Comparison of ENCODE assay signal across 8 cellular contexts in genomic region chr11:128483211-128483788, GRCh38.
A peak's percentile ranks its signal among the peaks of the same experiment; 100 is the strongest.
DNase-seq lines count a peak whose midpoint lies in the region; ATAC-seq, FAIRE-seq and TF ChIP-seq lines count a peak whose summit lies in the region.

No MANE protein-coding gene starts in this region.

- H3K4me3 Mint-ChIP-seq in activated naive CD8-positive, alpha-beta T cell, result peak overlapping the region; percentile 82
- H3K4me3 Mint-ChIP-seq in stimulated activated naive CD8-positive, alpha-beta T cell treated with anti-CD3 and anti-CD28 coated beads, Interleukin-15, Interleukin-2, amounts not matched to agents 100 ng/mL and 50 ng/mL, for 24 hours, result peak overlapping the region; percentile 82
- H3K4me3 Mint-ChIP-seq in endodermal cell, result no peak overlapping the region

- H3K9ac ChIP-seq in endodermal cell (ENCODE audit: extremely low read depth, low read length, poor library complexity, severe bottlenecking) (no peak overlapping the region), kidney (ENCODE audit: low read length in 2 of 2) (no peak overlapping the region)

- H3K27me3 ChIP-seq in heart right ventricle, result no peaks in the 10 kb centered on the region
- H3K27me3 ChIP-seq in endodermal cell (ENCODE audit: control insufficient read depth, insufficient read depth, low read length, poor library complexity, severe bottlenecking), result no peaks in the 10 kb centered on the region

- 50 to 67% methylated on average over 7 of the region's 7 CpGs for WGBS in heart right ventricle, 2 donors
- WGBS in endodermal cell (ENCODE audit: insufficient coverage in 1 of 2, insufficient read length in 1 of 2), 2 experiments, result 95 to 100% methylated on average over 5 to 7 of the region's 7 CpGs

- TF ChIP-seq CTCF in heart right ventricle (IDR thresholded peaks at IDR 0.05) (no peak), endodermal cell (conservative IDR thresholded peaks at IDR 0.05) (no peak), kidney (IDR thresholded peaks at IDR 0.05; ENCODE audit: borderline replicate concordance, extremely low read depth, insufficient read depth) (no peak)

- H3K9me3 ChIP-seq in heart right ventricle, result no peaks in the 10 kb centered on the region
- no peaks in the 10 kb centered on the region for H3K9me3 ChIP-seq in endodermal cell (ENCODE audit: control insufficient read depth, low read length)
- no peaks in the 10 kb centered on the region for H3K9me3 ChIP-seq in kidney (ENCODE audit: control insufficient read depth in 1 of 2, low read length in 2 of 2)

- peaks cover 11 to 98% (median 85%) of the 10 kb centered on the region in 9 donors for H3K4me1 ChIP-seq in heart right ventricle
- no peaks in the 10 kb centered on the region for H3K4me1 ChIP-seq in endodermal cell (ENCODE audit: control insufficient read depth, insufficient read depth, low read length)
- peaks cover 21 to 31% of the 10 kb centered on the region in 2 donors for H3K4me1 ChIP-seq in kidney (ENCODE audit: control insufficient read depth in 1 of 2, insufficient read depth in 1 of 2, low read depth in 1 of 2, low read length in 2 of 2)

- no peaks in the 10 kb centered on the region for H3K9me3 Mint-ChIP-seq in activated naive CD8-positive, alpha-beta T cell (ENCODE audit: low read depth)
- H3K9me3 Mint-ChIP-seq in stimulated activated naive CD8-positive, alpha-beta T cell treated with anti-CD3 and anti-CD28 coated beads, Interleukin-15, Interleukin-2, amounts not matched to agents 100 ng/mL and 50 ng/mL, for 24 hours, result no peaks in the 10 kb centered on the region
- no peaks in the 10 kb centered on the region for H3K9me3 Mint-ChIP-seq in endodermal cell

- peaks cover 96% of the 10 kb centered on the region for H3K4me1 Mint-ChIP-seq in activated naive CD8-positive, alpha-beta T cell (ENCODE audit: low read depth)
- H3K4me1 Mint-ChIP-seq in stimulated activated naive CD8-positive, alpha-beta T cell treated with anti-CD3 and anti-CD28 coated beads, Interleukin-15, Interleukin-2, amounts not matched to agents 100 ng/mL and 50 ng/mL, for 24 hours (ENCODE audit: low read depth), result peaks cover 99% of the 10 kb centered on the region
- H3K4me1 Mint-ChIP-seq in endodermal cell, result no peaks in the 10 kb centered on the region

- H3K27me3 Mint-ChIP-seq in activated naive CD8-positive, alpha-beta T cell, result no peaks in the 10 kb centered on the region
- no peaks in the 10 kb centered on the region for H3K27me3 Mint-ChIP-seq in stimulated activated naive CD8-positive, alpha-beta T cell treated with anti-CD3 and anti-CD28 coated beads, Interleukin-15, Interleukin-2, amounts not matched to agents 100 ng/mL and 50 ng/mL, for 24 hours
- H3K27me3 Mint-ChIP-seq in endodermal cell (ENCODE audit: insufficient read depth), result no peaks in the 10 kb centered on the region

- peaks cover 67% of the 10 kb centered on the region for H3K36me3 Mint-ChIP-seq in activated naive CD8-positive, alpha-beta T cell
- peaks cover 97% of the 10 kb centered on the region for H3K36me3 Mint-ChIP-seq in stimulated activated naive CD8-positive, alpha-beta T cell treated with anti-CD3 and anti-CD28 coated beads, Interleukin-15, Interleukin-2, amounts not matched to agents 100 ng/mL and 50 ng/mL, for 24 hours (ENCODE audit: low read depth)
- H3K36me3 Mint-ChIP-seq in endodermal cell (ENCODE audit: low read depth), result peaks cover 49% of the 10 kb centered on the region

- FAIRE-seq in urothelium cell line (lab: Jason Lieb, UNC) (no peak), kidney (lab: Jason Lieb, UNC) (no peak)

- DNase-seq in heart right ventricle (no peak), left cardiac atrium (no peak), endodermal cell (no peak), urothelium cell line (ENCODE audit: low spot score) (no peak), kidney (no peak)

- intact Hi-C loops in heart right ventricle (cut with DNase I) (loop anchor here in 3 of 10 donors (5.0 kb wide), 3 partner anchors 34 to 149 kb away; no protein-coding TSS in a partner anchor), left cardiac atrium (cut with DNase I) (no loop called here), kidney (cut with DNase I) (no loop called here)

- H3K27ac Mint-ChIP-seq in activated naive CD8-positive, alpha-beta T cell, result peak overlapping the region; percentile 100
- peak overlapping the region; percentile 97 for H3K27ac Mint-ChIP-seq in stimulated activated naive CD8-positive, alpha-beta T cell treated with anti-CD3 and anti-CD28 coated beads, Interleukin-15, Interleukin-2, amounts not matched to agents 100 ng/mL and 50 ng/mL, for 24 hours
- H3K27ac Mint-ChIP-seq in endodermal cell, result no peak overlapping the region

- ATAC-seq in heart right ventricle, result peak in 2 of 8 donors; percentile 3 to 26
- ATAC-seq in left cardiac atrium, result no peak
- ATAC-seq in HG03135 (IDR thresholded peaks at IDR 0.05; ENCODE audit: unreplicated experiment), result peak; percentile 57

- H3K27ac ChIP-seq in heart right ventricle (peak overlapping the region in 8 of 10 donors; percentile 59 to 79 (median 72)), endodermal cell (ENCODE audit: low read depth, low read length) (no peak overlapping the region), kidney (ENCODE audit: low read depth in 2 of 2, low read length in 2 of 2) (no peak overlapping the region)

- H3K36me3 ChIP-seq in heart right ventricle (peaks cover 0 to 98% (median 39%) of the 10 kb centered on the region in 9 donors), endodermal cell (ENCODE audit: control insufficient read depth, insufficient read depth, low read length) (peaks cover 74% of the 10 kb centered on the region), kidney (ENCODE audit: control insufficient read depth in 1 of 2, insufficient read depth in 2 of 2, low read length in 2 of 2) (peaks cover 0 to 43% of the 10 kb centered on the region in 2 donors)

- peak overlapping the region in 1 of 10 donors; percentile 4 for H3K4me3 ChIP-seq in heart right ventricle
- no peak overlapping the region for H3K4me3 ChIP-seq in endodermal cell (ENCODE audit: low read length)
- no peak overlapping the region for H3K4me3 ChIP-seq in kidney (ENCODE audit: low read length in 2 of 2)

Comparison
In these comparisons a context has a peak if more than half of its experiments do, and no peak if none do; other contexts are left out.
1. H3K27ac ChIP-seq: peak in heart right ventricle (8 of 10); none in endodermal cell (single experiment) and kidney (0 of 2).